Comparison of ENCODE assay signal across 10 cellular contexts in genomic region chr3:111252795-111253194, GRCh38.
DNase-seq lines count a peak whose midpoint lies in the region; ATAC-seq, FAIRE-seq and TF ChIP-seq lines count a peak whose summit lies in the region.
"Had no signal": no experiment of that assay in that cellular context is flagged by ENCODE, and none has a peak within 500 bp of the region (broad histone marks: within the 10 kb centered on the region; RNA-seq: fewer than 3 reads in every experiment).

No MANE protein-coding gene starts in this region.

- H3K4me3 ChIP-seq in upper lobe of right lung: no peak overlapping the region

- peaks cover 27% of the 10 kb centered on the region for H3K4me1 Mint-ChIP-seq in activated naive CD8-positive, alpha-beta T cell treated with anti-CD3 and anti-CD28 coated beads, Interleukin-2, amount 10 ng/mL, durations not matched to agents 7 days and 5 days
- peaks cover 23% of the 10 kb centered on the region for H3K4me1 Mint-ChIP-seq in activated naive CD8-positive, alpha-beta T cell treated with anti-CD3 and anti-CD28 coated beads for 36 hours

- TF ChIP-seq CTCF in upper lobe of right lung (IDR thresholded peaks at IDR 0.05): no peak

- POLR2A ChIA-PET in activated naive CD8-positive, alpha-beta T cell treated with anti-CD3 and anti-CD28 coated beads, Interleukin-2, amount 10 ng/mL, durations not matched to agents 7 days and 5 days (lab: Charles Lee): interaction anchor here (0.6 kb wide), 1 partner anchor 24 kb away, joined by 3 read pairs; no protein-coding TSS in a partner anchor

- peaks cover 14% of the 10 kb centered on the region for H3K36me3 Mint-ChIP-seq in activated naive CD8-positive, alpha-beta T cell treated with anti-CD3 and anti-CD28 coated beads, Interleukin-2, amount 10 ng/mL, durations not matched to agents 7 days and 5 days
- no peaks in the 10 kb centered on the region for H3K36me3 Mint-ChIP-seq in activated naive CD8-positive, alpha-beta T cell treated with anti-CD3 and anti-CD28 coated beads for 36 hours

- H3K4me3 Mint-ChIP-seq in activated naive CD8-positive, alpha-beta T cell treated with anti-CD3 and anti-CD28 coated beads, Interleukin-2, amount 10 ng/mL, durations not matched to agents 7 days and 5 days: no peak overlapping the region
- H3K4me3 Mint-ChIP-seq in activated naive CD8-positive, alpha-beta T cell treated with anti-CD3 and anti-CD28 coated beads for 36 hours: no peak overlapping the region

- peak; percentile 36 for ATAC-seq in activated naive CD8-positive, alpha-beta T cell treated with anti-CD3 and anti-CD28 coated beads, Interleukin-2, amount 10 ng/mL, durations not matched to agents 7 days and 5 days (ENCODE audit: low read depth)
- ATAC-seq in upper lobe of right lung: peak; percentile 90

- DNase-seq in activated naive CD8-positive, alpha-beta T cell treated with anti-CD3 and anti-CD28 coated beads, Interleukin-2, amount 10 ng/mL, durations not matched to agents 7 days and 5 days: no peak
- DNase-seq in activated naive CD8-positive, alpha-beta T cell treated with anti-CD3 and anti-CD28 coated beads for 36 hours: no peak
- DNase-seq in RCC 7860 (ENCODE audit: low spot score): peak; percentile 13
- peak in 31 of 42 donors; percentile 7 to 57 (median 26) for DNase-seq in head of caudate nucleus
- no peak for DNase-seq in upper lobe of right lung
- no peak for DNase-seq in NCI-H1417 (lab: John Stamatoyannopoulos, UW)
- DNase-seq in SKM-1 treated with dmso at 0.1 percent for 144 hours (lab: John Stamatoyannopoulos, UW; ENCODE audit: unreplicated experiment): no peak
- DNase-seq in NCI-H1436 (lab: John Stamatoyannopoulos, UW): no peak
- DNase-seq: BE2C, kidney had no signal

- H3K9me3 ChIP-seq in upper lobe of right lung: no peaks in the 10 kb centered on the region
- H3K9me3 ChIP-seq: BE2C had no signal

- no peak for FAIRE-seq in RCC 7860 (lab: Jason Lieb, UNC)
- FAIRE-seq: kidney had no signal

- H3K27me3 ChIP-seq in upper lobe of right lung: no peaks in the 10 kb centered on the region
- H3K27me3 ChIP-seq: BE2C had no signal

- no peaks in the 10 kb centered on the region for H3K4me1 ChIP-seq in upper lobe of right lung
- H3K4me1 ChIP-seq: BE2C had no signal

- H3K9me3 Mint-ChIP-seq in activated naive CD8-positive, alpha-beta T cell treated with anti-CD3 and anti-CD28 coated beads, Interleukin-2, amount 10 ng/mL, durations not matched to agents 7 days and 5 days: peaks cover 11% of the 10 kb centered on the region
- no peaks in the 10 kb centered on the region for H3K9me3 Mint-ChIP-seq in activated naive CD8-positive, alpha-beta T cell treated with anti-CD3 and anti-CD28 coated beads for 36 hours

- no peak overlapping the region for H3K27ac Mint-ChIP-seq in activated naive CD8-positive, alpha-beta T cell treated with anti-CD3 and anti-CD28 coated beads, Interleukin-2, amount 10 ng/mL, durations not matched to agents 7 days and 5 days
- no peak overlapping the region for H3K27ac Mint-ChIP-seq in activated naive CD8-positive, alpha-beta T cell treated with anti-CD3 and anti-CD28 coated beads for 36 hours

- no peak overlapping the region for H3K27ac ChIP-seq in upper lobe of right lung

- H3K27me3 Mint-ChIP-seq in activated naive CD8-positive, alpha-beta T cell treated with anti-CD3 and anti-CD28 coated beads, Interleukin-2, amount 10 ng/mL, durations not matched to agents 7 days and 5 days: no peaks in the 10 kb centered on the region
- no peaks in the 10 kb centered on the region for H3K27me3 Mint-ChIP-seq in activated naive CD8-positive, alpha-beta T cell treated with anti-CD3 and anti-CD28 coated beads for 36 hours

- intact Hi-C loops in head of caudate nucleus (cut with DNase I) (no loop called here), upper lobe of right lung (cut with DNase I) (no loop called here)

- H3K36me3 ChIP-seq in upper lobe of right lung: no peaks in the 10 kb centered on the region
- H3K36me3 ChIP-seq: BE2C had no signal

Comparison
In these comparisons a context has a peak if more than half of its experiments do, and no peak if none do; other contexts are left out.
1. DNase-seq: peak in RCC 7860 (single experiment) and head of caudate nucleus (31 of 42); none in activated naive CD8-positive, alpha-beta T cell treated with anti-CD3 and anti-CD28 coated beads, Interleukin-2, amount 10 ng/mL, durations not matched to agents 7 days and 5 days (single experiment), activated naive CD8-positive, alpha-beta T cell treated with anti-CD3 and anti-CD28 coated beads for 36 hours (single experiment), upper lobe of right lung (single experiment), NCI-H1417 (0 of 3), SKM-1 treated with dmso at 0.1 percent for 144 hours (single experiment) and NCI-H1436 (single experiment).